ENCODE assay signal across 1 cellular context in genomic region chr11:115377882-115378296, GRCh38.
TF ChIP-seq lines count a peak whose summit lies in the region.

No MANE protein-coding gene starts in this region.

TF ChIP-seq in HepG2, 621 proteins besides CTCF, POLR2A, EP300 and RAD21 (continued from another document and continues in another):
- peak; percentile 71; the same call in 1 of the 2 replicates for TF ChIP-seq ZNF646 (CRISPR knock-in tag; IDR thresholded peaks at IDR 0.05)
- TF ChIP-seq REL (CRISPR knock-in tag; conservative IDR thresholded peaks at IDR 0.05), result no peak
- TF ChIP-seq HNF1B (CRISPR knock-in tag; IDR thresholded peaks at IDR 0.05), result no peak
- no peak for TF ChIP-seq FOXK2 (IDR thresholded peaks at IDR 0.05)
- TF ChIP-seq ZNF230 (CRISPR knock-in tag; IDR thresholded peaks at IDR 0.05), result no peak
- TF ChIP-seq AHDC1 (CRISPR knock-in tag; IDR thresholded peaks at IDR 0.05; ENCODE audit: borderline replicate concordance), result peak; percentile 94
- no peak for TF ChIP-seq ZNF547 (CRISPR knock-in tag; IDR thresholded peaks at IDR 0.05)
- peak; percentile 67; the same call in 1 of the 2 replicates for TF ChIP-seq ZNF503 (CRISPR knock-in tag; IDR thresholded peaks at IDR 0.05)
- no peak for TF ChIP-seq ZNF703 (CRISPR knock-in tag; IDR thresholded peaks at IDR 0.05; ENCODE audit: borderline replicate concordance)
- no peak for TF ChIP-seq SP140L (CRISPR knock-in tag; IDR thresholded peaks at IDR 0.05; ENCODE audit: borderline replicate concordance)
- peak; percentile 83 for TF ChIP-seq HDAC2 (CRISPR knock-in tag; IDR thresholded peaks at IDR 0.05)
- TF ChIP-seq PBX3 (CRISPR knock-in tag; IDR thresholded peaks at IDR 0.05; ENCODE audit: borderline replicate concordance), result no peak
- TF ChIP-seq ELF3 (CRISPR knock-in tag; IDR thresholded peaks at IDR 0.05), result peak; percentile 55; the same call in 1 of the 2 replicates
- TF ChIP-seq ZNF75D (CRISPR knock-in tag; IDR thresholded peaks at IDR 0.05; ENCODE audit: borderline replicate concordance), result no peak
- TF ChIP-seq ZBTB7A (CRISPR knock-in tag; IDR thresholded peaks at IDR 0.05), result no peak
- peak; percentile 38; the same call in 1 of the 2 replicates for TF ChIP-seq ETV5 (CRISPR knock-in tag; IDR thresholded peaks at IDR 0.05; ENCODE audit: borderline replicate concordance)
- no peak for TF ChIP-seq ZNF775 (CRISPR knock-in tag; IDR thresholded peaks at IDR 0.05; ENCODE audit: borderline replicate concordance)
- 0 out of 2 replicates have a peak, but pooled peaks have one; percentile 53 for TF ChIP-seq HBP1 (CRISPR knock-in tag; IDR thresholded peaks at IDR 0.05; ENCODE audit: low read depth)
- TF ChIP-seq ZNF430 (CRISPR knock-in tag; IDR thresholded peaks at IDR 0.05), result no peak
- no peak for TF ChIP-seq CC2D1A (CRISPR knock-in tag; IDR thresholded peaks at IDR 0.05)
- no peak for TF ChIP-seq MTA1 (CRISPR knock-in tag; IDR thresholded peaks at IDR 0.05; ENCODE audit: borderline replicate concordance)
- no peak for TF ChIP-seq UBTF (CRISPR knock-in tag; IDR thresholded peaks at IDR 0.05)
- TF ChIP-seq ZNF329 (CRISPR knock-in tag; IDR thresholded peaks at IDR 0.05; ENCODE audit: low read depth), result no peak
- 0 out of 2 replicates have a peak, but pooled peaks have one; percentile 22 for TF ChIP-seq ERF (CRISPR knock-in tag; IDR thresholded peaks at IDR 0.05)
- peak; percentile 40; the same call in 1 of the 2 replicates for TF ChIP-seq KMT2A (CRISPR knock-in tag; IDR thresholded peaks at IDR 0.05)
